Comparison of ENCODE assay signal across 8 cellular contexts in genomic region chr19:45492137-45492626, GRCh38. TPM values are rescaled to one million over a fixed set of nuclear protein-coding genes. Genes with fewer than 3 reads are reported as not detected.
DNase-seq lines count a peak whose midpoint lies in the region; ATAC-seq and TF ChIP-seq lines count a peak whose summit lies in the region.
"Had no signal": no experiment of that assay in that cellular context is flagged by ENCODE, and none has a peak within 500 bp of the region (broad histone marks: within the 10 kb centered on the region; RNA-seq: fewer than 3 reads in every experiment).

No MANE protein-coding gene starts in this region.

- H2AFZ ChIP-seq in GM23248 (no peak overlapping the region), PC-9 (no peak overlapping the region), hepatocyte (no peak overlapping the region)

- no peaks in the 10 kb centered on the region for H3F3A ChIP-seq in GM23248 (ENCODE audit: insufficient read depth)
- H3F3A ChIP-seq in PC-9 (ENCODE audit: insufficient read depth, low read depth) = peaks cover 42% of the 10 kb centered on the region

- H3K9me3 ChIP-seq in GM23248 (ENCODE audit: low read depth) = no peaks in the 10 kb centered on the region
- H3K9me3 ChIP-seq in PC-9 (ENCODE audit: insufficient read depth, low read depth) = no peaks in the 10 kb centered on the region
- no peaks in the 10 kb centered on the region for H3K9me3 ChIP-seq in hepatocyte (ENCODE audit: low read depth)
- no peaks in the 10 kb centered on the region for H3K9me3 ChIP-seq in skeletal muscle tissue (ENCODE audit: control insufficient read depth in 3 of 3, low read length in 3 of 3)

- WGBS in GM23248 (ENCODE audit: low coverage in 1 of 2, low lambda C conversion rate in 2 of 2, missing lambda C conversion rate in 2 of 2), 2 experiments = 79 to 82% methylated on average over 5 of the region's 5 CpGs
- 83% methylated on average over 5 of the region's 5 CpGs for WGBS in hepatocyte (ENCODE audit: low lambda C conversion rate, missing lambda C conversion rate)

- H3K4me1 ChIP-seq in GM23248 (ENCODE audit: insufficient read depth) (0 out of 2 replicates have a peak, but pooled peaks cover 1% of the 10 kb centered on the region), PC-9 (replicated peaks; ENCODE audit: insufficient read depth) (peaks cover 8% of the 10 kb centered on the region; the same call in 1 of the 2 replicates), hepatocyte (ENCODE audit: insufficient read depth) (peaks cover 6% of the 10 kb centered on the region), skeletal muscle tissue (ENCODE audit: control insufficient read depth in 3 of 3, insufficient read depth in 3 of 3, low read length in 3 of 3) (peaks cover 15 to 38% (median 26%) of the 10 kb centered on the region in 3 donors)

- CTCF ChIA-PET in PC-9 (lab: Charles Lee) = interaction anchor here (0.6 kb wide), 1 partner anchor 184 kb away, joined by 8 read pairs; no protein-coding TSS in a partner anchor

- ATAC-seq in GM21423 (IDR thresholded peaks at IDR 0.05; ENCODE audit: unreplicated experiment) = no peak

- H3K27me3 ChIP-seq in GM23248 (replicated peaks; ENCODE audit: insufficient read depth) = no peaks in the 10 kb centered on the region
- no peaks in the 10 kb centered on the region for H3K27me3 ChIP-seq in PC-9 (ENCODE audit: insufficient read depth, low read depth)
- no peaks in the 10 kb centered on the region for H3K27me3 ChIP-seq in hepatocyte
- H3K27me3 ChIP-seq in skeletal muscle tissue (ENCODE audit: control insufficient read depth in 3 of 3, insufficient read depth in 3 of 3, low read length in 3 of 3) = peaks cover 0 to 16% (median 8%) of the 10 kb centered on the region in 3 donors

- H3K27ac ChIP-seq in GM23248 (no peak overlapping the region), PC-9 (no peak overlapping the region), hepatocyte (no peak overlapping the region), skeletal muscle tissue (ENCODE audit: low read depth, low read length) (peak overlapping the region; percentile 99)

- no peak for DNase-seq in GM23248
- no peak for DNase-seq in PC-9
- DNase-seq in hepatocyte (ENCODE audit: low spot score) = no peak
- DNase-seq in KG1 (lab: John Stamatoyannopoulos, UW) = no peak
- no peak for DNase-seq in Kasumi-1 (lab: John Stamatoyannopoulos, UW)
- DNase-seq: DND-41 had no signal

- H3K79me2 ChIP-seq in GM23248 (ENCODE audit: insufficient read depth) (no peaks in the 10 kb centered on the region), PC-9 (ENCODE audit: low read depth) (no peaks in the 10 kb centered on the region), hepatocyte (no peaks in the 10 kb centered on the region)

- peak overlapping the region; percentile 77; the same call in 1 of the 2 replicates for H3K4me3 ChIP-seq in GM23248
- H3K4me3 ChIP-seq in PC-9 = peak overlapping the region; percentile 61
- H3K4me3 ChIP-seq in hepatocyte = no peak overlapping the region
- peak overlapping the region; percentile 89 to 91 (median 89) for H3K4me3 ChIP-seq in skeletal muscle tissue (ENCODE audit: low read length in 3 of 3)

- in situ Hi-C loops in GM23248 (cut with MboI) = no loop called here

- POLR2A ChIA-PET in PC-9 (lab: Charles Lee; ENCODE audit: unreplicated experiment) = no interaction called here

- TF ChIP-seq CTCF in PC-9 (conservative IDR thresholded peaks at IDR 0.05) = no peak
- no peak for TF ChIP-seq CTCF in hepatocyte (IDR thresholded peaks at IDR 0.05; ENCODE audit: poor library complexity)

- H3K9ac ChIP-seq in GM23248 (no peak overlapping the region), skeletal muscle tissue (ENCODE audit: low read depth in 1 of 3, low read length in 3 of 3) (peak overlapping the region; percentile 95 to 99 (median 98))

- H3K4me2 ChIP-seq in GM23248 (ENCODE audit: unreplicated experiment) (peak overlapping the region; percentile 87), PC-9 (peak overlapping the region; percentile 79), hepatocyte (peak overlapping the region; percentile 89)

- TSS peak; percentile 26 for BruUV-seq in PC-9 (replicated peaks; lab: Mats Ljungman, UMichigan)

- H4K20me1 ChIP-seq in GM23248 (ENCODE audit: insufficient read depth) (no peaks in the 10 kb centered on the region), PC-9 (ENCODE audit: insufficient read depth) (0 out of 2 replicates have a peak, but pooled peaks cover 3% of the 10 kb centered on the region), hepatocyte (ENCODE audit: insufficient read depth, poor library complexity, severe bottlenecking) (no peaks in the 10 kb centered on the region)

- no peaks in the 10 kb centered on the region for H3K9me2 ChIP-seq in GM23248 (ENCODE audit: insufficient read depth)
- H3K9me2 ChIP-seq in PC-9 (ENCODE audit: insufficient read depth) = no peaks in the 10 kb centered on the region
- no peaks in the 10 kb centered on the region for H3K9me2 ChIP-seq in hepatocyte (replicated peaks; ENCODE audit: insufficient read depth)

- intact Hi-C loops in PC-9 (cut with micrococcal nuclease; ENCODE audit: unreplicated experiment) = loop anchor here (2.0 kb wide), 2 partner anchors 37 to 151 kb away; no protein-coding TSS in a partner anchor

- H3K36me3 ChIP-seq in GM23248 (ENCODE audit: low read depth) = no peaks in the 10 kb centered on the region
- H3K36me3 ChIP-seq in PC-9 (ENCODE audit: low read depth) = no peaks in the 10 kb centered on the region
- no peaks in the 10 kb centered on the region for H3K36me3 ChIP-seq in hepatocyte (replicated peaks; ENCODE audit: insufficient read depth, low read depth)
- peaks cover 8 to 12% (median 12%) of the 10 kb centered on the region in 3 donors for H3K36me3 ChIP-seq in skeletal muscle tissue (ENCODE audit: control insufficient read depth in 3 of 3, insufficient read depth in 3 of 3, low read length in 3 of 3)

RNA-seq across cellular contexts. Expression of gene RTN2, which starts 4.7 kb away (rescaled TPM):
- 14.8 and 19.6 TPM in 2 replicates for total RNA-seq in GM23248 (2014; rRNA removed; shearing (Covaris generic))
- polyA plus RNA-seq in GM23248 (2016; fragmentation: Nextera tagmentation; extraction: Ambion mirVana) (7.8 and 8.2 TPM in 2 replicates), hepatocyte (12.2 and 14.8 TPM in 2 replicates)
- total RNA-seq in PC-9 (2021) (49.6 and 50.1 TPM in 2 replicates), hepatocyte (3.4 and 7.8 TPM in 2 replicates), skeletal muscle tissue (45.4 TPM)

RNA-seq across cellular contexts. Expression of gene PPM1N, which starts 6.1 kb away (rescaled TPM):
- total RNA-seq in GM23248 (2014; rRNA removed; shearing (Covaris generic)) = 0.32 TPM in 1 of 2 replicates, not detected in the other
- polyA plus RNA-seq in GM23248 (2016; fragmentation: Nextera tagmentation; extraction: Ambion mirVana) = 0.33 and 0.63 TPM in 2 replicates
- total RNA-seq in PC-9 (2021) = 5.0 and 9.5 TPM in 2 replicates
- 0.40 and 1.9 TPM in 2 replicates for total RNA-seq in hepatocyte
- polyA plus RNA-seq in hepatocyte = 0.59 and 1.4 TPM in 2 replicates
- total RNA-seq in skeletal muscle tissue = 0.52 TPM

RNA-seq across cellular contexts. Expression of gene VASP, which starts 15.1 kb away (rescaled TPM):
- total RNA-seq in GM23248 (2014; rRNA removed; shearing (Covaris generic)) = 108 and 135 TPM in 2 replicates
- polyA plus RNA-seq in GM23248 (2016; fragmentation: Nextera tagmentation; extraction: Ambion mirVana) (31.9 and 32.6 TPM in 2 replicates), hepatocyte (86.0 and 92.6 TPM in 2 replicates)
- total RNA-seq in PC-9 (2021) (123 and 155 TPM in 2 replicates), hepatocyte (57.3 and 68.9 TPM in 2 replicates), skeletal muscle tissue (32.4 TPM)

RNA-seq across cellular contexts. Expression of gene FOSB, which starts 24.4 kb away (rescaled TPM):
- 11.9 and 16.1 TPM in 2 replicates for total RNA-seq in GM23248 (2014; rRNA removed; shearing (Covaris generic))
- 4.8 and 8.3 TPM in 2 replicates for polyA plus RNA-seq in GM23248 (2016; fragmentation: Nextera tagmentation; extraction: Ambion mirVana)
- 7.9 and 16.5 TPM in 2 replicates for total RNA-seq in PC-9 (2021)
- total RNA-seq in hepatocyte = 37.9 and 73.1 TPM in 2 replicates
- 114 and 168 TPM in 2 replicates for polyA plus RNA-seq in hepatocyte
- total RNA-seq in skeletal muscle tissue = 42.8 TPM
